ENCODE assay signal across 1 cellular context in genomic region chr6:28104392-28105250, GRCh38.
A peak's percentile ranks its signal among the peaks of the same experiment; 100 is the strongest.
TF ChIP-seq lines count a peak whose summit lies in the region.

No MANE protein-coding gene starts in this region.

TF ChIP-seq in HepG2, 621 proteins besides CTCF, POLR2A, EP300 and RAD21 (continued from another document and continues in another):
- TF ChIP-seq FUBP1 (CRISPR knock-in tag; IDR thresholded peaks at IDR 0.05; ENCODE audit: borderline replicate concordance) (0 out of 2 replicates have a peak, but pooled peaks have one; percentile 30), GMEB1 (CRISPR knock-in tag; IDR thresholded peaks at IDR 0.05; ENCODE audit: borderline replicate concordance) (peak; percentile 65; the same call in 1 of the 2 replicates), ZNF737 (CRISPR knock-in tag; IDR thresholded peaks at IDR 0.05; ENCODE audit: borderline replicate concordance) (no peak), ZNF883 (CRISPR knock-in tag; IDR thresholded peaks at IDR 0.05; ENCODE audit: not compliant biosample characterization) (peak; percentile 96), ZEB1 (IDR thresholded peaks at IDR 0.05; ENCODE audit: insufficient replicate concordance, low read depth) (peak; percentile 86), SPEN (CRISPR knock-in tag; IDR thresholded peaks at IDR 0.05; ENCODE audit: low read depth) (peak; percentile 91), ZNF121 (CRISPR knock-in tag; IDR thresholded peaks at IDR 0.05) (0 out of 2 replicates have a peak, but pooled peaks have one; percentile 59), SNAI1 (CRISPR knock-in tag; IDR thresholded peaks at IDR 0.05; ENCODE audit: borderline replicate concordance) (peak; percentile 85), SNAPC2 (CRISPR knock-in tag; IDR thresholded peaks at IDR 0.05) (no peak), ZBTB46 (CRISPR knock-in tag; IDR thresholded peaks at IDR 0.05; ENCODE audit: borderline replicate concordance) (peak; percentile 22; the same call in 1 of the 2 replicates), DMAP1 (CRISPR knock-in tag; IDR thresholded peaks at IDR 0.05) (peak; percentile 89), CBX2 (IDR thresholded peaks at IDR 0.05; ENCODE audit: low read depth, low read length) (no peak; the same call in 1 of the 2 replicates), CBX2 (CRISPR knock-in tag; IDR thresholded peaks at IDR 0.05; ENCODE audit: low read depth) (peak; percentile 98; the same call in 1 of the 2 replicates), ARNT (IDR thresholded peaks at IDR 0.05) (no peak), ZNF343 (CRISPR knock-in tag; IDR thresholded peaks at IDR 0.05) (peak; percentile 55; the same call in 1 of the 2 replicates), ZNF12 (CRISPR knock-in tag; IDR thresholded peaks at IDR 0.05) (peak; percentile 69; the same call in 1 of the 2 replicates), ZNF446 (CRISPR knock-in tag; IDR thresholded peaks at IDR 0.05) (no peak), SCMH1 (CRISPR knock-in tag; IDR thresholded peaks at IDR 0.05; ENCODE audit: borderline replicate concordance) (no peak), SP4 (CRISPR knock-in tag; IDR thresholded peaks at IDR 0.05) (peak; percentile 76), KDM6A (CRISPR knock-in tag; IDR thresholded peaks at IDR 0.05; ENCODE audit: low read depth) (no peak)
- TF ChIP-seq, protein P1, sequence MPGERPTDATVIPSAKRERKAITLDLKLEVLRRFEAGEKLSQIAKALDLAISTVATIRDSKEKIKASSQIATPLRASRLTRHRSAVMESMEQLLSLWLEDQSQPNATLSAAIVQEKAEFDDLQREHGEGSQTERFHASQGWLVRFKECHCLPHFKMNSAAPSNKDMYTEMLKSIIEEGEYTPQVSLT (CRISPR knock-in tag; IDR thresholded peaks at IDR 0.05; ENCODE audit: borderline replicate concordance, low read depth), result no peak
- TF ChIP-seq, protein P2, sequence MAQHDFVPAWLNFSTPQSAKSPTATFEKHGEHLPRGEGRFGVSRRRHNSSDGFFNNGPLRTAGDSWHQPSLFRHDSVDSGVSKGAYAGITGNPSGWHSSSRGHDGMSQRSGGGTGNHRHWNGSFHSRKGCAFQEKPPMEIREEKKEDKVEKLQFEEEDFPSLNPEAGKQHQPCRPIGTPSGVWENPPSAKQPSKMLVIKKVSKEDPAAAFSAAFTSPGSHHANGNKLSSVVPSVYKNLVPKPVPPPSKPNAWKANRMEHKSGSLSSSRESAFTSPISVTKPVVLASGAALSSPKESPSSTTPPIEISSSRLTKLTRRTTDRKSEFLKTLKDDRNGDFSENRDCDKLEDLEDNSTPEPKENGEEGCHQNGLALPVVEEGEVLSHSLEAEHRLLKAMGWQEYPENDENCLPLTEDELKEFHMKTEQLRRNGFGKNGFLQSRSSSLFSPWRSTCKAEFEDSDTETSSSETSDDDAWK (CRISPR knock-in tag; IDR thresholded peaks at IDR 0.05), result no peak
- TF ChIP-seq, protein P3, sequence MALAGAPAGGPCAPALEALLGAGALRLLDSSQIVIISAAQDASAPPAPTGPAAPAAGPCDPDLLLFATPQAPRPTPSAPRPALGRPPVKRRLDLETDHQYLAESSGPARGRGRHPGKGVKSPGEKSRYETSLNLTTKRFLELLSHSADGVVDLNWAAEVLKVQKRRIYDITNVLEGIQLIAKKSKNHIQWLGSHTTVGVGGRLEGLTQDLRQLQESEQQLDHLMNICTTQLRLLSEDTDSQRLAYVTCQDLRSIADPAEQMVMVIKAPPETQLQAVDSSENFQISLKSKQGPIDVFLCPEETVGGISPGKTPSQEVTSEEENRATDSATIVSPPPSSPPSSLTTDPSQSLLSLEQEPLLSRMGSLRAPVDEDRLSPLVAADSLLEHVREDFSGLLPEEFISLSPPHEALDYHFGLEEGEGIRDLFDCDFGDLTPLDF (CRISPR knock-in tag; IDR thresholded peaks at IDR 0.05), result peak; percentile 72
- TF ChIP-seq, protein P4, sequence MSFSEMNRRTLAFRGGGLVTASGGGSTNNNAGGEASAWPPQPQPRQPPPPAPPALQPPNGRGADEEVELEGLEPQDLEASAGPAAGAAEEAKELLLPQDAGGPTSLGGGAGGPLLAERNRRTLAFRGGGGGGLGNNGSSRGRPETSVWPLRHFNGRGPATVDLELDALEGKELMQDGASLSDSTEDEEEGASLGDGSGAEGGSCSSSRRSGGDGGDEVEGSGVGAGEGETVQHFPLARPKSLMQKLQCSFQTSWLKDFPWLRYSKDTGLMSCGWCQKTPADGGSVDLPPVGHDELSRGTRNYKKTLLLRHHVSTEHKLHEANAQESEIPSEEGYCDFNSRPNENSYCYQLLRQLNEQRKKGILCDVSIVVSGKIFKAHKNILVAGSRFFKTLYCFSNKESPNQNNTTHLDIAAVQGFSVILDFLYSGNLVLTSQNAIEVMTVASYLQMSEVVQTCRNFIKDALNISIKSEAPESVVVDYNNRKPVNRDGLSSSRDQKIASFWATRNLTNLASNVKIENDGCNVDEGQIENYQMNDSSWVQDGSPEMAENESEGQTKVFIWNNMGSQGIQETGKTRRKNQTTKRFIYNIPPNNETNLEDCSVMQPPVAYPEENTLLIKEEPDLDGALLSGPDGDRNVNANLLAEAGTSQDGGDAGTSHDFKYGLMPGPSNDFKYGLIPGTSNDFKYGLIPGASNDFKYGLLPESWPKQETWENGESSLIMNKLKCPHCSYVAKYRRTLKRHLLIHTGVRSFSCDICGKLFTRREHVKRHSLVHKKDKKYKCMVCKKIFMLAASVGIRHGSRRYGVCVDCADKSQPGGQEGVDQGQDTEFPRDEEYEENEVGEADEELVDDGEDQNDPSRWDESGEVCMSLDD (CRISPR knock-in tag; IDR thresholded peaks at IDR 0.05; ENCODE audit: borderline replicate concordance), result peak; percentile 100
- TF ChIP-seq, protein P5, sequence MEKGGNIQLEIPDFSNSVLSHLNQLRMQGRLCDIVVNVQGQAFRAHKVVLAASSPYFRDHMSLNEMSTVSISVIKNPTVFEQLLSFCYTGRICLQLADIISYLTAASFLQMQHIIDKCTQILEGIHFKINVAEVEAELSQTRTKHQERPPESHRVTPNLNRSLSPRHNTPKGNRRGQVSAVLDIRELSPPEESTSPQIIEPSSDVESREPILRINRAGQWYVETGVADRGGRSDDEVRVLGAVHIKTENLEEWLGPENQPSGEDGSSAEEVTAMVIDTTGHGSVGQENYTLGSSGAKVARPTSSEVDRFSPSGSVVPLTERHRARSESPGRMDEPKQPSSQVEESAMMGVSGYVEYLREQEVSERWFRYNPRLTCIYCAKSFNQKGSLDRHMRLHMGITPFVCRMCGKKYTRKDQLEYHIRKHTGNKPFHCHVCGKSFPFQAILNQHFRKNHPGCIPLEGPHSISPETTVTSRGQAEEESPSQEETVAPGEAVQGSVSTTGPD (CRISPR knock-in tag; IDR thresholded peaks at IDR 0.05), result no peak
- TF ChIP-seq, protein P6, sequence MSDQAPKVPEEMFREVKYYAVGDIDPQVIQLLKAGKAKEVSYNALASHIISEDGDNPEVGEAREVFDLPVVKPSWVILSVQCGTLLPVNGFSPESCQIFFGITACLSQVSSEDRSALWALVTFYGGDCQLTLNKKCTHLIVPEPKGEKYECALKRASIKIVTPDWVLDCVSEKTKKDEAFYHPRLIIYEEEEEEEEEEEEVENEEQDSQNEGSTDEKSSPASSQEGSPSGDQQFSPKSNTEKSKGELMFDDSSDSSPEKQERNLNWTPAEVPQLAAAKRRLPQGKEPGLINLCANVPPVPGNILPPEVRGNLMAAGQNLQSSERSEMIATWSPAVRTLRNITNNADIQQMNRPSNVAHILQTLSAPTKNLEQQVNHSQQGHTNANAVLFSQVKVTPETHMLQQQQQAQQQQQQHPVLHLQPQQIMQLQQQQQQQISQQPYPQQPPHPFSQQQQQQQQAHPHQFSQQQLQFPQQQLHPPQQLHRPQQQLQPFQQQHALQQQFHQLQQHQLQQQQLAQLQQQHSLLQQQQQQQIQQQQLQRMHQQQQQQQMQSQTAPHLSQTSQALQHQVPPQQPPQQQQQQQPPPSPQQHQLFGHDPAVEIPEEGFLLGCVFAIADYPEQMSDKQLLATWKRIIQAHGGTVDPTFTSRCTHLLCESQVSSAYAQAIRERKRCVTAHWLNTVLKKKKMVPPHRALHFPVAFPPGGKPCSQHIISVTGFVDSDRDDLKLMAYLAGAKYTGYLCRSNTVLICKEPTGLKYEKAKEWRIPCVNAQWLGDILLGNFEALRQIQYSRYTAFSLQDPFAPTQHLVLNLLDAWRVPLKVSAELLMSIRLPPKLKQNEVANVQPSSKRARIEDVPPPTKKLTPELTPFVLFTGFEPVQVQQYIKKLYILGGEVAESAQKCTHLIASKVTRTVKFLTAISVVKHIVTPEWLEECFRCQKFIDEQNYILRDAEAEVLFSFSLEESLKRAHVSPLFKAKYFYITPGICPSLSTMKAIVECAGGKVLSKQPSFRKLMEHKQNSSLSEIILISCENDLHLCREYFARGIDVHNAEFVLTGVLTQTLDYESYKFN (CRISPR knock-in tag; conservative IDR thresholded peaks at IDR 0.05), result peak; percentile 15; the same call in 1 of the 2 replicates
- TF ChIP-seq, protein P7, sequence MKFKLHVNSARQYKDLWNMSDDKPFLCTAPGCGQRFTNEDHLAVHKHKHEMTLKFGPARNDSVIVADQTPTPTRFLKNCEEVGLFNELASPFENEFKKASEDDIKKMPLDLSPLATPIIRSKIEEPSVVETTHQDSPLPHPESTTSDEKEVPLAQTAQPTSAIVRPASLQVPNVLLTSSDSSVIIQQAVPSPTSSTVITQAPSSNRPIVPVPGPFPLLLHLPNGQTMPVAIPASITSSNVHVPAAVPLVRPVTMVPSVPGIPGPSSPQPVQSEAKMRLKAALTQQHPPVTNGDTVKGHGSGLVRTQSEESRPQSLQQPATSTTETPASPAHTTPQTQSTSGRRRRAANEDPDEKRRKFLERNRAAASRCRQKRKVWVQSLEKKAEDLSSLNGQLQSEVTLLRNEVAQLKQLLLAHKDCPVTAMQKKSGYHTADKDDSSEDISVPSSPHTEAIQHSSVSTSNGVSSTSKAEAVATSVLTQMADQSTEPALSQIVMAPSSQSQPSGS (CRISPR knock-in tag; IDR thresholded peaks at IDR 0.05), result no peak; the same call in 1 of the 2 replicates
- TF ChIP-seq, protein P8, sequence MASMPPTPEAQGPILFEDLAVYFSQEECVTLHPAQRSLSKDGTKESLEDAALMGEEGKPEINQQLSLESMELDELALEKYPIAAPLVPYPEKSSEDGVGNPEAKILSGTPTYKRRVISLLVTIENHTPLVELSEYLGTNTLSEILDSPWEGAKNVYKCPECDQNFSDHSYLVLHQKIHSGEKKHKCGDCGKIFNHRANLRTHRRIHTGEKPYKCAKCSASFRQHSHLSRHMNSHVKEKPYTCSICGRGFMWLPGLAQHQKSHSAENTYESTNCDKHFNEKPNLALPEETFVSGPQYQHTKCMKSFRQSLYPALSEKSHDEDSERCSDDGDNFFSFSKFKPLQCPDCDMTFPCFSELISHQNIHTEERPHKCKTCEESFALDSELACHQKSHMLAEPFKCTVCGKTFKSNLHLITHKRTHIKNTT (CRISPR knock-in tag; IDR thresholded peaks at IDR 0.05), result no peak
- TF ChIP-seq, protein P9, sequence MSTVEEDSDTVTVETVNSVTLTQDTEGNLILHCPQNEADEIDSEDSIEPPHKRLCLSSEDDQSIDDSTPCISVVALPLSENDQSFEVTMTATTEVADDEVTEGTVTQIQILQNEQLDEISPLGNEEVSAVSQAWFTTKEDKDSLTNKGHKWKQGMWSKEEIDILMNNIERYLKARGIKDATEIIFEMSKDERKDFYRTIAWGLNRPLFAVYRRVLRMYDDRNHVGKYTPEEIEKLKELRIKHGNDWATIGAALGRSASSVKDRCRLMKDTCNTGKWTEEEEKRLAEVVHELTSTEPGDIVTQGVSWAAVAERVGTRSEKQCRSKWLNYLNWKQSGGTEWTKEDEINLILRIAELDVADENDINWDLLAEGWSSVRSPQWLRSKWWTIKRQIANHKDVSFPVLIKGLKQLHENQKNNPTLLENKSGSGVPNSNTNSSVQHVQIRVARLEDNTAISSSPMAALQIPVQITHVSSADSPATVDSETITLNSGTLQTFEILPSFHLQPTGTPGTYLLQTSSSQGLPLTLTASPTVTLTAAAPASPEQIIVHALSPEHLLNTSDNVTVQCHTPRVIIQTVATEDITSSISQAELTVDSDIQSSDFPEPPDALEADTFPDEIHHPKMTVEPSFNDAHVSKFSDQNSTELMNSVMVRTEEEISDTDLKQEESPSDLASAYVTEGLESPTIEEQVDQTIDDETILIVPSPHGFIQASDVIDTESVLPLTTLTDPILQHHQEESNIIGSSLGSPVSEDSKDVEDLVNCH (CRISPR knock-in tag; IDR thresholded peaks at IDR 0.05), result no peak; the same call in 1 of the 2 replicates
